Comparison of ENCODE assay signal across 8 cellular contexts in the genomic region with DNA sequence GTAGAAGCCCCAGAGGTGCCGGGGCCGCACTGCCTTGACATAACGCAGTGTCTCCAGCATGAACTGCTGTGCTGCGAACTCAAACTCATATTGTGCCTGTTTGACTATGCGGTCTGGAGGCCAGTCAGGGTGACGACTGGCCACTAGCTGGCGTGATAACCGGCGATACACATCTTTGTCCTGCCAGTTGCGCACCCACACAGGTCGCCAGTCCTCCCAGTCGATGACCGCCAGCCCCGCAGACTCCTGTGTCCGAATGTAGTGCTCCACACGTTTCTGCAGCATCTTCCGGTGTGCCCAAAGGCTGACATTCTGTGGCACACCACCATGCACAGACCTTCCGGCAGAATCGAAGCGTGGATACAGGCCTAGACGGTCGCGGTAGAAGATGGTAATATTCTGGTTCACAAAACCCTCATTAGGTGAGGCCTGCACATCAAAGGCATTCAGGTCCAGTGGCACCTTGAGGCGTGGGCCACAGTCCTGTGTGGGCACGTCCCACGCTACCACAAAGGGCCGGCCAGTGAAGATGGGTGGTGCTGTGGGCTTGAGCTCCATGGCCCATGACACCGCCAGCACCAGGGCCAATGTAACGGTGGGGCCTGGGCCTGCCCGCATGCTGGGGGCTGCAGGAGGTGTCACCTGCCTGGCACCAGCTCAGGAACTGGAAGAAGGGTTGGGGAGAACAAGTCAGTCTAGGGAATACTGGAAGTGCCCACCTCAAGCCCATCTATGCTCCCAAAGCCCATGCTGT. TPM values are rescaled to one million over a fixed set of nuclear protein-coding genes. Genes with fewer than 3 reads are reported as not detected.
DNase-seq lines count a peak whose midpoint lies in the region; ATAC-seq and TF ChIP-seq lines count a peak whose summit lies in the region.

No MANE protein-coding gene starts in this region.

- peaks cover 26 to 48% (median 38%) of the 10 kb centered on the region in 7 donors for H3K4me1 Mint-ChIP-seq in naive thymus-derived CD4-positive, alpha-beta T cell

- no peaks in the 10 kb centered on the region for H3K9me3 ChIP-seq in Karpas-422 (ENCODE audit: low read length)
- H3K9me3 ChIP-seq in naive thymus-derived CD4-positive, alpha-beta T cell (ENCODE audit: control insufficient read depth in 2 of 3, low read length in 3 of 3): no peaks in the 10 kb centered on the region

- H3K27ac ChIP-seq in Karpas-422 (ENCODE audit: low read length): 0 out of 2 replicates have a peak overlapping the region, but pooled peaks have one; percentile 15
- H3K27ac ChIP-seq in naive thymus-derived CD4-positive, alpha-beta T cell (ENCODE audit: low read depth, low read length): peak overlapping the region; percentile 95

- H2AFZ ChIP-seq in Karpas-422 (ENCODE audit: low read length): no peak overlapping the region

- peak overlapping the region; percentile 84 to 96 (median 92) for H3K4me3 Mint-ChIP-seq in naive thymus-derived CD4-positive, alpha-beta T cell

- peak overlapping the region in 5 of 9 donors; percentile 4 to 91 (median 41) for H3K27ac Mint-ChIP-seq in naive thymus-derived CD4-positive, alpha-beta T cell

- CTCF ChIA-PET in AG04449 (lab: Yijun Ruan, JAX): interaction anchor here (0.7 to 3.5 kb wide), 5 partner anchors 21 to 156 kb away, joined by 3 to 11 read pairs (median 3); partner anchors contain the start of genes HYAL3 and NAA80
- CTCF ChIA-PET in naive thymus-derived CD4-positive, alpha-beta T cell (lab: Charles Lee): interaction anchor here (1.0 to 1.1 kb wide), 3 partner anchors 16 to 32 kb away, joined by 3 to 5 read pairs (median 3); partner anchors contain the start of genes HYAL3 and NAA80
- CTCF ChIA-PET in HEK293T (lab: Yijun Ruan, JAX): interaction anchor here (1.1 kb wide), 1 partner anchor 21 kb away, joined by 4 read pairs; the partner anchor contains the start of genes HYAL3 and NAA80

- no peaks in the 10 kb centered on the region for H3K27me3 ChIP-seq in Karpas-422 (ENCODE audit: low read length)
- no peaks in the 10 kb centered on the region for H3K27me3 ChIP-seq in naive thymus-derived CD4-positive, alpha-beta T cell (ENCODE audit: control insufficient read depth in 2 of 2, insufficient read depth in 2 of 2, low read length in 2 of 2)

- no peak for TF ChIP-seq CTCF in AG04449 (IDR thresholded peaks at IDR 0.05; ENCODE audit: insufficient read depth, low read length, missing control alignments)

- no peaks in the 10 kb centered on the region for H3K9me3 Mint-ChIP-seq in naive thymus-derived CD4-positive, alpha-beta T cell

- no peaks in the 10 kb centered on the region for H3K27me3 Mint-ChIP-seq in naive thymus-derived CD4-positive, alpha-beta T cell

- H4K20me1 ChIP-seq in Karpas-422 (ENCODE audit: insufficient read depth, low read depth, low read length): no peaks in the 10 kb centered on the region; the same call in 1 of the 2 replicates

- no peak for DNase-seq in AG04449 (ENCODE audit: low read depth, low spot score)
- no peak for DNase-seq in Karpas-422
- DNase-seq in dermis blood vessel endothelial cell: peak; percentile 60
- no peak for DNase-seq in naive thymus-derived CD4-positive, alpha-beta T cell
- DNase-seq in HEK293T (ENCODE audit: extremely low spot score): no peak
- DNase-seq in NCI-H1092 treated with DMSO at 0.1 percent for 48 hours (lab: John Stamatoyannopoulos, UW): no peak
- DNase-seq in NCI-H2081 treated with DMSO at 0.1 percent for 48 hours (lab: John Stamatoyannopoulos, UW): no peak
- DNase-seq in ureter (ENCODE audit: low spot score): no peak

- POLR2A ChIA-PET in AG04449 (lab: Yijun Ruan, JAX): no interaction called here
- POLR2A ChIA-PET in naive thymus-derived CD4-positive, alpha-beta T cell (lab: Charles Lee): interaction anchor here (0.9 to 34.0 kb wide), 6 partner anchors 17 to 36 kb away, joined by 3 to 656 read pairs (median 8); partner anchors contain the start of genes CYB561D2, HYAL3, IFRD2 and NAA80
- POLR2A ChIA-PET in HEK293T (lab: Yijun Ruan, JAX): interaction anchor here (0.6 to 2.3 kb wide), 5 partner anchors 15 to 28 kb away, joined by 3 to 11 read pairs (median 5); partner anchors contain the start of genes HYAL3, IFRD2 and NAA80

- peak overlapping the region; percentile 73 for H3K4me3 ChIP-seq in AG04449 (ENCODE audit: low read depth, low read length)
- H3K4me3 ChIP-seq in Karpas-422 (ENCODE audit: low read length): peak overlapping the region; percentile 89
- H3K4me3 ChIP-seq in naive thymus-derived CD4-positive, alpha-beta T cell (ENCODE audit: low read length): peak overlapping the region; percentile 97

- peaks cover 22% of the 10 kb centered on the region for H3K79me2 ChIP-seq in Karpas-422 (ENCODE audit: low read length)

- peaks cover 6% of the 10 kb centered on the region; the same call in 1 of the 2 replicates for H3K36me3 ChIP-seq in Karpas-422 (ENCODE audit: insufficient read depth, low read length)
- H3K36me3 ChIP-seq in naive thymus-derived CD4-positive, alpha-beta T cell (ENCODE audit: control insufficient read depth in 2 of 3, insufficient read depth in 3 of 3, low read length in 3 of 3): peaks cover 0 to 1% (median 0%) of the 10 kb centered on the region in 3 experiments

- peaks cover 21% of the 10 kb centered on the region for H3K4me1 ChIP-seq in Karpas-422 (ENCODE audit: low read length)
- H3K4me1 ChIP-seq in naive thymus-derived CD4-positive, alpha-beta T cell (ENCODE audit: control insufficient read depth in 2 of 2, insufficient read depth in 2 of 2, low read length in 2 of 2): peaks cover 14 to 28% of the 10 kb centered on the region in 2 donors

- intact Hi-C loops in naive thymus-derived CD4-positive, alpha-beta T cell (cut with micrococcal nuclease): loop anchor here (2.0 kb wide), 2 partner anchors 17 to 93 kb away; no protein-coding TSS in a partner anchor

- H3K9ac ChIP-seq in Karpas-422 (ENCODE audit: low read length): peak overlapping the region; percentile 91

- peak overlapping the region; percentile 92 for H3K4me2 ChIP-seq in Karpas-422 (ENCODE audit: low read depth, low read length, poor library complexity, severe bottlenecking)

- H3K36me3 Mint-ChIP-seq in naive thymus-derived CD4-positive, alpha-beta T cell: peaks cover 0 to 10% (median 0%) of the 10 kb centered on the region in 5 donors

- ATAC-seq in naive thymus-derived CD4-positive, alpha-beta T cell: no peak

- no peaks in the 10 kb centered on the region for H3K9me2 ChIP-seq in Karpas-422 (replicated peaks; ENCODE audit: insufficient read depth, low read length)

TF ChIP-seq in HEK293T, 16 proteins besides CTCF, POLR2A, EP300 and RAD21:
- TF ChIP-seq ELF4 (IDR thresholded peaks at IDR 0.05): no peak
- no peak for TF ChIP-seq FOXM1 (IDR thresholded peaks at IDR 0.05; ENCODE audit: borderline replicate concordance)
- TF ChIP-seq SP1 (IDR thresholded peaks at IDR 0.05): no peak
- no peak for TF ChIP-seq PKNOX1 (IDR thresholded peaks at IDR 0.05)

RNA-seq across cellular contexts. Expression of gene HYAL2, which starts 2.5 kb away (rescaled TPM):
- total RNA-seq in Karpas-422 (2014; rRNA removed; shearing (Covaris generic); ENCODE audit: low replicate concordance): 12.8 and 22.5 TPM in 2 replicates
- 600 and 601 TPM in 2 replicates for total RNA-seq in dermis blood vessel endothelial cell
- total RNA-seq in naive thymus-derived CD4-positive, alpha-beta T cell: 1 to 10 TPM; 1.5 to 5.3 (median 3.2) TPM
- 1 to 10 TPM; 2.8 to 4.6 TPM for polyA plus RNA-seq in naive thymus-derived CD4-positive, alpha-beta T cell
- 87.9 TPM for total RNA-seq in ureter

RNA-seq across cellular contexts. Expression of gene TUSC2, which starts 8.0 kb away (rescaled TPM):
- total RNA-seq in Karpas-422 (2014; rRNA removed; shearing (Covaris generic); ENCODE audit: low replicate concordance): 38.1 and 49.6 TPM in 2 replicates
- 19.7 and 20.8 TPM in 2 replicates for total RNA-seq in dermis blood vessel endothelial cell
- 10 to 100 TPM; 16.8 to 25.0 (median 20.5) TPM for total RNA-seq in naive thymus-derived CD4-positive, alpha-beta T cell
- 10 to 100 TPM; 38.0 to 45.5 TPM for polyA plus RNA-seq in naive thymus-derived CD4-positive, alpha-beta T cell
- total RNA-seq in ureter: 24.7 TPM

RNA-seq across cellular contexts. Expression of gene HYAL1, which starts 16.7 kb away (rescaled TPM):
- total RNA-seq in Karpas-422 (2014; rRNA removed; shearing (Covaris generic); ENCODE audit: low replicate concordance): 0.14 and 0.71 TPM in 2 replicates
- 11.4 and 30.6 TPM in 2 replicates for total RNA-seq in dermis blood vessel endothelial cell
- under 1 TPM in 4 of 5 experiments, not detected in 1; 0.22 to 0.51 (median 0.28) TPM for total RNA-seq in naive thymus-derived CD4-positive, alpha-beta T cell
- under 1 TPM; 0.12 to 0.41 TPM for polyA plus RNA-seq in naive thymus-derived CD4-positive, alpha-beta T cell
- 9.8 TPM for total RNA-seq in ureter

RNA-seq across cellular contexts. Expression of gene RASSF1, which starts 20.6 kb away (rescaled TPM):
- 33.3 and 69.4 TPM in 2 replicates for total RNA-seq in Karpas-422 (2014; rRNA removed; shearing (Covaris generic); ENCODE audit: low replicate concordance)
- total RNA-seq in dermis blood vessel endothelial cell (21.7 and 28.8 TPM in 2 replicates), ureter (21.2 TPM)
- total RNA-seq in naive thymus-derived CD4-positive, alpha-beta T cell: 100 to 1,000 TPM in 1 of 5 experiments, 10 to 100 TPM in 4; 39.4 to 105 (median 69.6) TPM
- polyA plus RNA-seq in naive thymus-derived CD4-positive, alpha-beta T cell: 10 to 100 TPM; 32.7 to 47.9 TPM

RNA-seq across cellular contexts. Expression of gene HYAL3, which starts 20.8 kb away (rescaled TPM):
- total RNA-seq in Karpas-422 (2014; rRNA removed; shearing (Covaris generic); ENCODE audit: low replicate concordance): 9.3 and 17.2 TPM in 2 replicates
- 24.0 and 28.1 TPM in 2 replicates for total RNA-seq in dermis blood vessel endothelial cell
- 10 to 100 TPM in 1 of 5 experiments, 1 to 10 TPM in 4; 3.4 to 10.7 (median 4.2) TPM for total RNA-seq in naive thymus-derived CD4-positive, alpha-beta T cell
- 1 to 10 TPM; 2.3 to 3.3 TPM for polyA plus RNA-seq in naive thymus-derived CD4-positive, alpha-beta T cell
- 1.8 TPM for total RNA-seq in ureter
